ENCODE assay signal across 1 cellular context in genomic region chr2:121791801-121792221, GRCh38.
TF ChIP-seq lines count a peak whose summit lies in the region.

No MANE protein-coding gene starts in this region.

TF ChIP-seq in H1, 55 proteins besides CTCF, POLR2A, EP300 and RAD21 (continued from another document):
- TF ChIP-seq USF2 (IDR thresholded peaks at IDR 0.05; ENCODE audit: low read length) = no peak
